Comparison of ENCODE assay signal across 9 cellular contexts in genomic region chr4:107823870-107824366, GRCh38. TPM values are rescaled to one million over a fixed set of nuclear protein-coding genes. Genes with fewer than 3 reads are reported as not detected.
DNase-seq lines count a peak whose midpoint lies in the region; ATAC-seq and TF ChIP-seq lines count a peak whose summit lies in the region.
"Had no signal": no experiment of that assay in that cellular context is flagged by ENCODE, and none has a peak within 500 bp of the region (broad histone marks: within the 10 kb centered on the region; RNA-seq: fewer than 3 reads in every experiment).

No MANE protein-coding gene starts in this region.

- H3K36me3 Mint-ChIP-seq in activated T-cell treated with anti-CD3 and anti-CD28 coated beads, Interleukin-2, amount 50 U/mL, for 4 hours (ENCODE audit: insufficient read depth) = no peaks in the 10 kb centered on the region
- H3K36me3 Mint-ChIP-seq in type B pancreatic cell = no peaks in the 10 kb centered on the region

- WGBS in right lobe of liver (ENCODE audit: insufficient coverage, low coverage, low lambda C conversion rate, missing lambda C conversion rate) = 29% methylated on average over 12 of the region's 12 CpGs

- H3K9me3 ChIP-seq in right lobe of liver = no peaks in the 10 kb centered on the region

- peaks cover 48% of the 10 kb centered on the region for H3K27me3 Mint-ChIP-seq in activated T-cell treated with anti-CD3 and anti-CD28 coated beads, Interleukin-2, amount 50 U/mL, for 4 hours (ENCODE audit: low read depth)
- H3K27me3 Mint-ChIP-seq in type B pancreatic cell = peaks cover 20% of the 10 kb centered on the region

- peak overlapping the region; percentile 67 to 87 (median 79) for H3K4me3 ChIP-seq in right lobe of liver

- H3K27ac ChIP-seq in caudate nucleus (ENCODE audit: low read depth, low read length) = peak overlapping the region; percentile 74
- H3K27ac ChIP-seq in right lobe of liver = peak overlapping the region; percentile 79 to 93 (median 84)

- no peaks in the 10 kb centered on the region for H3K27me3 ChIP-seq in right lobe of liver

- intact Hi-C loops in right lobe of liver (cut with DNase I) = no loop called here

- TF ChIP-seq CTCF in right lobe of liver (IDR thresholded peaks at IDR 0.05) = no peak
- no peak for TF ChIP-seq CTCF in type B pancreatic cell (conservative IDR thresholded peaks at IDR 0.05)
- no peak for TF ChIP-seq CTCF in GM10266 (IDR thresholded peaks at IDR 0.05; ENCODE audit: control insufficient read depth, insufficient read depth, low read depth, missing control alignments)

- ATAC-seq in activated T-cell treated with anti-CD3 and anti-CD28 coated beads, Interleukin-2, amount 50 U/mL, for 4 hours = no peak
- ATAC-seq in right lobe of liver = peak in 3 of 4 donors; percentile 43 to 60 (median 58)
- ATAC-seq in HG03442 (IDR thresholded peaks at IDR 0.05; ENCODE audit: unreplicated experiment) = no peak

- no peak for DNase-seq in activated T-cell treated with anti-CD3 and anti-CD28 coated beads, Interleukin-2, amount 50 U/mL, for 4 hours
- DNase-seq in activated T-cell treated with anti-CD3 and anti-CD28 coated beads, Interleukin-2, amount 50 U/mL, for 48 hours = no peak
- DNase-seq in caudate nucleus (lab: John Stamatoyannopoulos, UW) (peak in 1 of 61 donors; percentile 20), right lobe of liver (no peak), type B pancreatic cell (ENCODE audit: extremely low spot score, unreplicated experiment) (no peak), GM10266 (ENCODE audit: extremely low spot score) (no peak), MV-4-11 (lab: John Stamatoyannopoulos, UW) (no peak)
- DNase-seq: DND-41 had no signal

- H3K27ac Mint-ChIP-seq in type B pancreatic cell = peak overlapping the region; percentile 100

- no peaks in the 10 kb centered on the region for H3K36me3 ChIP-seq in right lobe of liver

- no peaks in the 10 kb centered on the region for H3K9me3 Mint-ChIP-seq in activated T-cell treated with anti-CD3 and anti-CD28 coated beads, Interleukin-2, amount 50 U/mL, for 4 hours
- H3K9me3 Mint-ChIP-seq in type B pancreatic cell = no peaks in the 10 kb centered on the region

- TF ChIP-seq POLR2A in right lobe of liver (IDR thresholded peaks at IDR 0.05) = no peak

- peaks cover 10% of the 10 kb centered on the region for H3K4me1 Mint-ChIP-seq in activated T-cell treated with anti-CD3 and anti-CD28 coated beads, Interleukin-2, amount 50 U/mL, for 4 hours (ENCODE audit: low read depth)
- H3K4me1 Mint-ChIP-seq in type B pancreatic cell (ENCODE audit: unreplicated experiment) = peaks cover 12% of the 10 kb centered on the region

- peaks cover 0 to 14% (median 4%) of the 10 kb centered on the region in 4 donors for H3K4me1 ChIP-seq in right lobe of liver

- H3K4me3 Mint-ChIP-seq in activated T-cell treated with anti-CD3 and anti-CD28 coated beads, Interleukin-2, amount 50 U/mL, for 4 hours = peak overlapping the region; percentile 81
- H3K4me3 Mint-ChIP-seq in type B pancreatic cell = peak overlapping the region; percentile 98

RNA-seq across cellular contexts. Expression of gene SGMS2, which starts 0.8 kb away (rescaled TPM):
- total RNA-seq in activated T-cell treated with anti-CD3 and anti-CD28 coated beads, Interleukin-2, amount 50 U/mL, for 4 hours = under 1 TPM; 0.08 to 0.54 (median 0.43) TPM
- total RNA-seq in right lobe of liver (10 to 100 TPM; 12.3 to 67.8 (median 29.3) TPM), type B pancreatic cell (ENCODE audit: low replicate concordance) (25.8 and 79.0 TPM in 2 replicates)

Comparison
In these comparisons a context has a peak if more than half of its experiments do, and no peak if none do; other contexts are left out.
1. ATAC-seq: peak in right lobe of liver (3 of 4); none in activated T-cell treated with anti-CD3 and anti-CD28 coated beads, Interleukin-2, amount 50 U/mL, for 4 hours (0 of 2) and HG03442 (single experiment).
2. RNA of gene SGMS2, which starts 0.8 kb away (total RNA-seq): 12.3 to 67.8 TPM in right lobe of liver and 25.8 to 79.0 TPM in type B pancreatic cell; 0.08 to 0.54 TPM in activated T-cell treated with anti-CD3 and anti-CD28 coated beads, Interleukin-2, amount 50 U/mL, for 4 hours; every median in the first group is over 4 times any median in the second.